Comparison of ENCODE assay signal across 10 cellular contexts in the genomic region with DNA sequence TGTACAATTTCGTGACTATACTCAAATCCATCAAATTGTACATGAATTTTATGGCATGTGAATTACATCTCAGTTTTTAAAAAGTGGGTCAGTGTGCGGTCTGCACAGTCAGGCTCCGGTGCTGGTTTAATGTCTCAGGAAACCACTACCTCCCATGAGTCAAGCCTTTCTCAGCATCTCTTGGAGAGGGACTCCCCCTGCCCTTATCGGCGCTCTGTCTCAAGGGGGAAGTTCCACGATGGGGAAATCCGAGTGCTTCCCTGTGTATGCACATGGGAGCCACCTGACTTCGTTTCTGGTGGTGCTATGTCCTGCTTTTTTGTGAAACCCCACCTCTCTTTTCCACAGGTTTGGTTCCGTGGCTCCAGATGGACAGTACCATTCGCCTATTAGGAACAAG.
DNase-seq lines count a peak whose midpoint lies in the region; ATAC-seq and TF ChIP-seq lines count a peak whose summit lies in the region.
"Had no signal": no experiment of that assay in that cellular context is flagged by ENCODE, and none has a peak within 500 bp of the region (broad histone marks: within the 10 kb centered on the region; RNA-seq: fewer than 3 reads in every experiment).

No MANE protein-coding gene starts in this region.

- H3K27me3 ChIP-seq in OCI-LY3 (ENCODE audit: low read depth, low read length) (peaks cover 95% of the 10 kb centered on the region), PC-3 (ENCODE audit: low read length) (no peaks in the 10 kb centered on the region)

- intact Hi-C loops in PC-3 (cut with micrococcal nuclease) = no loop called here

- H3K79me2 ChIP-seq in OCI-LY3 (ENCODE audit: low read length) (no peaks in the 10 kb centered on the region), PC-3 (ENCODE audit: low read length) (no peaks in the 10 kb centered on the region)

- no TSS peak for BruUV-seq in PC-3 (replicated peaks; lab: Mats Ljungman, UMichigan)

- H3K4me3 ChIP-seq in OCI-LY3 (ENCODE audit: low read length) (peak overlapping the region; percentile 30), PC-3 (ENCODE audit: low read length) (no peak overlapping the region)

- no peaks in the 10 kb centered on the region for H3K9me2 ChIP-seq in PC-3 (replicated peaks; ENCODE audit: low read length)

- H3K9ac ChIP-seq in OCI-LY3 (ENCODE audit: low read length) (no peak overlapping the region), PC-3 (ENCODE audit: low read length) (no peak overlapping the region)

- H3K4me3 Mint-ChIP-seq in activated naive CD8-positive, alpha-beta T cell treated with anti-CD3 and anti-CD28 coated beads for 36 hours = no peak overlapping the region

- H2AFZ ChIP-seq in OCI-LY3 (ENCODE audit: low read depth, low read length) = no peak overlapping the region
- H2AFZ ChIP-seq in PC-3 (ENCODE audit: low read length) = no peak overlapping the region

- no peak overlapping the region for H3K27ac Mint-ChIP-seq in activated naive CD8-positive, alpha-beta T cell treated with anti-CD3 and anti-CD28 coated beads for 36 hours

- H3K27ac ChIP-seq in OCI-LY3 (ENCODE audit: low read length) (no peak overlapping the region), PC-3 (ENCODE audit: low read length) (no peak overlapping the region)

- POLR2A ChIA-PET in PC-3 (lab: Charles Lee; ENCODE audit: unreplicated experiment) = no interaction called here

- ATAC-seq in GM21529 (IDR thresholded peaks at IDR 0.05; ENCODE audit: unreplicated experiment) (peak; percentile 78), PC-3 (no peak)

- peaks cover 6% of the 10 kb centered on the region; the same call in 1 of the 2 replicates for H3K9me3 ChIP-seq in OCI-LY3 (ENCODE audit: insufficient read depth, low read length)
- H3K9me3 ChIP-seq in PC-3 (ENCODE audit: low read length) = no peaks in the 10 kb centered on the region

- no peaks in the 10 kb centered on the region for H3F3A ChIP-seq in PC-3 (ENCODE audit: low read length, unreplicated experiment)

- peaks cover 7% of the 10 kb centered on the region for H3K9me3 Mint-ChIP-seq in activated naive CD8-positive, alpha-beta T cell treated with anti-CD3 and anti-CD28 coated beads for 36 hours

- peaks cover 68% of the 10 kb centered on the region for H3K27me3 Mint-ChIP-seq in activated naive CD8-positive, alpha-beta T cell treated with anti-CD3 and anti-CD28 coated beads for 36 hours

- CTCF ChIA-PET in PC-3 (lab: Charles Lee) = no interaction called here

- H3K4me2 ChIP-seq in OCI-LY3 (ENCODE audit: low read length) (peak overlapping the region; percentile 67), PC-3 (ENCODE audit: low read length) (no peak overlapping the region)

- DNase-seq in activated naive CD8-positive, alpha-beta T cell treated with anti-CD3 and anti-CD28 coated beads for 36 hours = peak; percentile 67
- peak; percentile 26 for DNase-seq in stimulated activated CD8-positive, alpha-beta memory T cell treated with anti-CD3 and anti-CD28 coated beads, Interleukin-7, amount 100 ng/mL, for 24 hours (ENCODE audit: low read depth)
- DNase-seq in DMS153 treated with DMSO at 0.1 percent for 48 hours (lab: John Stamatoyannopoulos, UW; ENCODE audit: unreplicated experiment) (no peak), islet precursor cell (no peak), PC-3 (no peak), RPMI8226 (no peak)
- DNase-seq: kidney, NCI-H2227 treated with DMSO at 0.1 percent for 48 hours had no signal

- H4K20me1 ChIP-seq in OCI-LY3 (ENCODE audit: insufficient read depth, low read length) = peaks cover 11% of the 10 kb centered on the region; the same call in 1 of the 2 replicates
- H4K20me1 ChIP-seq in PC-3 (ENCODE audit: low read length) = no peaks in the 10 kb centered on the region

- H3K36me3 Mint-ChIP-seq in activated naive CD8-positive, alpha-beta T cell treated with anti-CD3 and anti-CD28 coated beads for 36 hours = no peaks in the 10 kb centered on the region

- H3K36me3 ChIP-seq in OCI-LY3 (replicated peaks; ENCODE audit: low read depth, low read length) (peaks cover 4% of the 10 kb centered on the region), PC-3 (ENCODE audit: low read depth, low read length) (peaks cover 6% of the 10 kb centered on the region; the same call in 1 of the 2 replicates)

- H3K4me1 ChIP-seq in OCI-LY3 (ENCODE audit: low read length) = peaks cover 32% of the 10 kb centered on the region
- no peaks in the 10 kb centered on the region for H3K4me1 ChIP-seq in PC-3 (ENCODE audit: insufficient read depth, low read length)

- H3K4me1 Mint-ChIP-seq in activated naive CD8-positive, alpha-beta T cell treated with anti-CD3 and anti-CD28 coated beads for 36 hours = peaks cover 13% of the 10 kb centered on the region

- TF ChIP-seq CTCF in OCI-LY3 (IDR thresholded peaks at IDR 0.05; ENCODE audit: low read depth, low read length) = no peak
- TF ChIP-seq CTCF in PC-3 (conservative IDR thresholded peaks at IDR 0.05; ENCODE audit: low read depth, low read length) = no peak

Comparison
In these comparisons a context has a peak if more than half of its experiments do, and no peak if none do; other contexts are left out.
1. DNase-seq: peak in activated naive CD8-positive, alpha-beta T cell treated with anti-CD3 and anti-CD28 coated beads for 36 hours (single experiment) and stimulated activated CD8-positive, alpha-beta memory T cell treated with anti-CD3 and anti-CD28 coated beads, Interleukin-7, amount 100 ng/mL, for 24 hours (single experiment); none in DMS153 treated with DMSO at 0.1 percent for 48 hours (single experiment), islet precursor cell (single experiment), PC-3 (single experiment) and RPMI8226 (single experiment).